Comparison of ENCODE assay signal across 19 cellular contexts in genomic region chr1:170017478-170017877, GRCh38. TPM values are rescaled to one million over a fixed set of nuclear protein-coding genes. Genes with fewer than 3 reads are reported as not detected.
A peak's percentile ranks its signal among the peaks of the same experiment; 100 is the strongest.
DNase-seq lines count a peak whose midpoint lies in the region; ATAC-seq, FAIRE-seq and TF ChIP-seq lines count a peak whose summit lies in the region.
"Had no signal": no experiment of that assay in that cellular context is flagged by ENCODE, and none has a peak within 500 bp of the region (broad histone marks: within the 10 kb centered on the region; RNA-seq: fewer than 3 reads in every experiment).

No MANE protein-coding gene starts in this region.

- POLR2A ChIA-PET in HepG2 (lab: Yijun Ruan, JAX): no interaction called here

- H3K79me2 ChIP-seq in HepG2 (ENCODE audit: insufficient read depth, low read length) (no peaks in the 10 kb centered on the region), osteoblast (ENCODE audit: insufficient read depth, low read length) (no peaks in the 10 kb centered on the region)

- no peak for TF ChIP-seq CTCF in HepG2 (CRISPR knock-in tag; IDR thresholded peaks at IDR 0.05)
- no peak for TF ChIP-seq CTCF in right lobe of liver (IDR thresholded peaks at IDR 0.05)
- no peak for TF ChIP-seq CTCF in osteoblast (IDR thresholded peaks at IDR 0.05; ENCODE audit: extremely low read depth, low read depth, low read length)

- FAIRE-seq in HepG2 (lab: Jason Lieb, UNC): no peak
- FAIRE-seq: A549, G401.6, GM12892 had no signal

- ATAC-seq in HepG2 (no peak; the same call in 2 of the 3 replicates), right lobe of liver (no peak), left colon (peak; percentile 87)
- ATAC-seq: A549; CD8-positive, alpha-beta T cell had no signal

- H2AFZ ChIP-seq in HepG2 (ENCODE audit: low read length) (no peak overlapping the region), osteoblast (ENCODE audit: low read length) (no peak overlapping the region)

- H3K36me3 ChIP-seq in HepG2 (replicated peaks in 1 of 2; ENCODE audit: control insufficient read depth in 1 of 2, insufficient read depth in 2 of 2, low read length in 2 of 2): no peaks in the 10 kb centered on the region
- H3K36me3 ChIP-seq in right lobe of liver: peaks cover 0 to 3% (median 0%) of the 10 kb centered on the region in 4 donors
- no peaks in the 10 kb centered on the region for H3K36me3 ChIP-seq in osteoblast (ENCODE audit: insufficient read depth, low read length)

- H3K4me3 ChIP-seq in HepG2 (replicated peaks in 1 of 3; ENCODE audit: insufficient read depth in 1 of 3, low read depth in 2 of 3, low read length in 3 of 3) (no peak overlapping the region), right lobe of liver (no peak overlapping the region), osteoblast (ENCODE audit: insufficient read depth, low read length) (no peak overlapping the region)
- H3K4me3 ChIP-seq: A549; BLaER1 treated with 17β-estradiol and CSF1 and Interleukin-3, amounts not matched to agents 10 nM and 100 nM had no signal

- no peak overlapping the region for H3K9ac ChIP-seq in HepG2 (ENCODE audit: insufficient read depth, low read depth, low read length)
- H3K9ac ChIP-seq: BLaER1 treated with 17β-estradiol and CSF1 and Interleukin-3, amounts not matched to agents 10 nM and 100 nM had no signal

- in situ Hi-C loops in HepG2 (cut with HindIII; ENCODE audit: extremely low pct_ligation_motif_present, low pct_unique_long_range_greater_than_20kb): no loop called here

- CTCF ChIA-PET in HepG2 (lab: Yijun Ruan, JAX; ENCODE audit: low intra/inter-chr PET ratio, low total read pairs): no interaction called here

- WGBS in HepG2 (ENCODE audit: low lambda C conversion rate): 66% methylated on average over 2 of the region's 2 CpGs
- 96% methylated on average over 2 of the region's 2 CpGs for WGBS in right lobe of liver (ENCODE audit: insufficient coverage, low coverage, low lambda C conversion rate, missing lambda C conversion rate)

- DNase-seq in HepG2 (ENCODE audit: low spot score) (no peak), right lobe of liver (no peak), left colon (no peak), osteoblast (ENCODE audit: insufficient read length, low spot score, missing footprints) (peak; percentile 3), NCI-H226 (no peak), NCI-H2107 (lab: John Stamatoyannopoulos, UW) (no peak)
- DNase-seq: AML-193; Caco-2; Calu3; CD4-positive, alpha-beta T cell; CD8-positive, alpha-beta T cell; DMS79 treated with DMSO at 0.1 percent for 48 hours; GF-D8 had no signal

- no peaks in the 10 kb centered on the region; a peak in 1 of 5 replicates for H3K27me3 ChIP-seq in HepG2 (ENCODE audit: control insufficient read depth in 1 of 2, insufficient read depth in 2 of 2, low read length in 2 of 2)
- H3K27me3 ChIP-seq in right lobe of liver: no peaks in the 10 kb centered on the region
- no peaks in the 10 kb centered on the region for H3K27me3 ChIP-seq in osteoblast (ENCODE audit: insufficient read depth, low read length)
- H3K27me3 ChIP-seq: BLaER1 treated with 17β-estradiol and CSF1 and Interleukin-3, amounts not matched to agents 10 nM and 100 nM had no signal

- H4K20me1 ChIP-seq in HepG2 (ENCODE audit: insufficient read depth, low read length) (no peaks in the 10 kb centered on the region), osteoblast (ENCODE audit: insufficient read depth, low read length) (no peaks in the 10 kb centered on the region)
- H4K20me1 ChIP-seq: BLaER1 treated with 17β-estradiol and CSF1 and Interleukin-3, amounts not matched to agents 10 nM and 100 nM had no signal

- H3K9me3 ChIP-seq in HepG2 (ENCODE audit: low read length): peaks cover 5% of the 10 kb centered on the region; the same call in 1 of the 2 replicates
- no peaks in the 10 kb centered on the region for H3K9me3 ChIP-seq in right lobe of liver
- H3K9me3 ChIP-seq in osteoblast (ENCODE audit: low read depth, low read length): no peaks in the 10 kb centered on the region
- H3K9me3 ChIP-seq: A549, Caco-2 had no signal

- H3K27ac ChIP-seq in HepG2 (ENCODE audit: extremely low read length, insufficient read depth, low read length) (no peak overlapping the region), right lobe of liver (no peak overlapping the region), osteoblast (ENCODE audit: low read depth, low read length) (no peak overlapping the region)
- H3K27ac ChIP-seq: 22Rv1; A549; BLaER1 treated with 17β-estradiol and CSF1 and Interleukin-3, amounts not matched to agents 10 nM and 100 nM; C4-2B had no signal

- TF ChIP-seq RAD21 in HepG2 (CRISPR knock-in tag; IDR thresholded peaks at IDR 0.05): no peak

- H3K4me2 ChIP-seq in HepG2 (ENCODE audit: low read depth, low read length) (no peak overlapping the region), osteoblast (ENCODE audit: insufficient read depth, low read length) (no peak overlapping the region)
- H3K4me2 ChIP-seq: A549; BLaER1 treated with 17β-estradiol and CSF1 and Interleukin-3, amounts not matched to agents 10 nM and 100 nM had no signal

- TF ChIP-seq POLR2A in HepG2 (IDR thresholded peaks at IDR 0.05; ENCODE audit: insufficient read depth in 1 of 2, low read depth in 2 of 2, low read length in 2 of 2): no peak
- TF ChIP-seq POLR2A in right lobe of liver (IDR thresholded peaks at IDR 0.05): no peak

- H3K4me1 ChIP-seq in HepG2 (ENCODE audit: insufficient read depth, low read length) (peaks cover 8% of the 10 kb centered on the region; the same call in 1 of the 2 replicates), right lobe of liver (no peaks in the 10 kb centered on the region), osteoblast (ENCODE audit: insufficient read depth, low read length) (no peaks in the 10 kb centered on the region)
- H3K4me1 ChIP-seq: A549, Caco-2 had no signal

- intact Hi-C loops in HepG2 (cut with micrococcal nuclease; ENCODE audit: unreplicated experiment): no loop called here
- intact Hi-C loops in right lobe of liver (cut with DNase I): no loop called here
- intact Hi-C loops in left colon (cut with DNase I, micrococcal nuclease): no loop called here

- TF ChIP-seq EP300 in HepG2 (IDR thresholded peaks at IDR 0.05; ENCODE audit: low read depth in 2 of 2, low read length in 2 of 2) (no peak), HepG2 (CRISPR knock-in tag; IDR thresholded peaks at IDR 0.05; ENCODE audit: borderline replicate concordance) (no peak)

- no TSS peak for BruUV-seq in HepG2 (replicated peaks; lab: Mats Ljungman, UMichigan)

TF ChIP-seq in HepG2, 621 proteins besides CTCF, POLR2A, EP300 and RAD21:
- TF ChIP-seq ZNF749 (CRISPR knock-in tag; IDR thresholded peaks at IDR 0.05; ENCODE audit: borderline replicate concordance): no peak
- TF ChIP-seq ZNF350 (CRISPR knock-in tag; IDR thresholded peaks at IDR 0.05; ENCODE audit: borderline replicate concordance, low read depth): no peak
- TF ChIP-seq ZKSCAN5 (CRISPR knock-in tag; IDR thresholded peaks at IDR 0.05): peak; percentile 65; the same call in 1 of the 2 replicates

RNA-seq across cellular contexts. Expression of gene KIFAP3, which starts 57.0 kb away (rescaled TPM):
- total RNA-seq in HepG2 (2016; rRNA removed; fragmentation: Illumina TruSeq; extraction: Trizol) (10.0 and 13.1 TPM in 2 replicates), right lobe of liver (1 to 10 TPM; 5.9 to 9.2 (median 8.0) TPM), left colon (10 to 100 TPM; 20.6 to 38.2 TPM), osteoblast (44.9 and 50.4 TPM in 2 replicates)
- total RNA-seq in HepG2 (2016; cell fraction: cytosol; rRNA removed; fragmentation: Illumina TruSeq; extraction: Trizol; ENCODE audit: low read depth): 5.7 and 6.3 TPM in 2 replicates
- 10.0 and 12.5 TPM in 2 replicates for total RNA-seq in HepG2 (2016; cell fraction: insoluble cytoplasmic fraction; rRNA removed; fragmentation: Illumina TruSeq; extraction: Trizol)
- total RNA-seq in HepG2 (2016; cell fraction: membrane; rRNA removed; fragmentation: Illumina TruSeq; extraction: Trizol): 4.5 and 5.4 TPM in 2 replicates
- total RNA-seq in HepG2 (2016; cell fraction: nucleus; rRNA removed; fragmentation: Illumina TruSeq; extraction: Trizol): 9.2 and 9.6 TPM in 2 replicates
- 3.2 and 3.4 TPM in 2 replicates for polyA plus RNA-seq in HepG2 (2011; rRNA removed)
- 1.6 and 2.8 TPM in 2 replicates for polyA plus RNA-seq in HepG2 (2011; cell fraction: cytosol; rRNA removed)
- 1.2 and 1.6 TPM in 2 replicates for polyA plus RNA-seq in HepG2 (2011; cell fraction: nucleus; rRNA removed)
- polyA plus RNA-seq in HepG2 (2012): 5.4 and 6.5 TPM in 2 replicates
- polyA plus RNA-seq in HepG2 (2016; cell fraction: cytosol; fragmentation: Illumina TruSeq; extraction: Trizol; ENCODE audit: low read depth): 0.51 and 0.55 TPM in 2 replicates
- polyA plus RNA-seq in HepG2 (2016; cell fraction: insoluble cytoplasmic fraction; fragmentation: Illumina TruSeq; extraction: Trizol; ENCODE audit: low read depth): 10.5 TPM in 2 replicates
- 0.88 and 0.90 TPM in 2 replicates for polyA plus RNA-seq in HepG2 (2016; cell fraction: membrane; fragmentation: Illumina TruSeq; extraction: Trizol; ENCODE audit: low read depth)
- polyA plus RNA-seq in HepG2 (2016; cell fraction: nucleus; fragmentation: Illumina TruSeq; extraction: Trizol; ENCODE audit: insufficient read depth, low read depth): 5.5 and 5.6 TPM in 2 replicates
- polyA minus RNA-seq in HepG2 (2011; rRNA and poly(A)+ RNA removed; ENCODE audit: low replicate concordance): 2.2 and 2.7 TPM in 2 replicates
- 3.5 and 5.5 TPM in 2 replicates for polyA minus RNA-seq in HepG2 (2011; cell fraction: cytosol; rRNA and poly(A)+ RNA removed)
- polyA minus RNA-seq in HepG2 (2011; cell fraction: nucleus; rRNA and poly(A)+ RNA removed): 11.1 and 12.7 TPM in 2 replicates
